ENCODE assay signal across 21 cellular contexts in genomic region chr6:157804448-157805327, GRCh38. TPM values are rescaled to one million over a fixed set of nuclear protein-coding genes. Genes with fewer than 3 reads are reported as not detected.
DNase-seq lines count a peak whose midpoint lies in the region; ATAC-seq, FAIRE-seq and TF ChIP-seq lines count a peak whose summit lies in the region.
"Had no signal": no experiment of that assay in that cellular context is flagged by ENCODE, and none has a peak within 500 bp of the region (broad histone marks: within the 10 kb centered on the region; RNA-seq: fewer than 3 reads in every experiment).

No MANE protein-coding gene starts in this region.

- H2BK12ac ChIP-seq in trophoblast cell (ENCODE audit: low read length), result no peak overlapping the region

- ATAC-seq in HCT116, result no peak
- peak; percentile 85 for ATAC-seq in K562
- ATAC-seq in stimulated activated naive B cell treated with anti-CD40 and anti-IgM and Interleukin-4, amounts not matched to agents 10 μg/mL and 1 μg/mL and 100 μg/mL, for 72 hours (replicated peaks), result peak; percentile 14 to 30
- no peak for ATAC-seq in left ventricle myocardium superior
- ATAC-seq: SK-N-SH treated with all-trans-retinoic acid at 6 μM for 48 hours had no signal

- peaks cover 2% of the 10 kb centered on the region for H3K36me3 Mint-ChIP-seq in activated naive CD4-positive, alpha-beta T cell treated with anti-CD3 and anti-CD28 coated beads for 36 hours (ENCODE audit: low read depth)
- H3K36me3 Mint-ChIP-seq in stimulated activated naive B cell treated with anti-CD40 and anti-IgM and Interleukin-4, amounts not matched to agents 10 μg/mL and 1 μg/mL and 100 μg/mL, for 72 hours, result peaks cover 6 to 11% of the 10 kb centered on the region in 2 donors

- no peaks in the 10 kb centered on the region for H3K9me2 ChIP-seq in HCT116 (ENCODE audit: insufficient read depth)

- H3K27me3 Mint-ChIP-seq in activated naive CD4-positive, alpha-beta T cell treated with anti-CD3 and anti-CD28 coated beads for 36 hours (ENCODE audit: low read depth), result no peaks in the 10 kb centered on the region
- H3K27me3 Mint-ChIP-seq in stimulated activated naive B cell treated with anti-CD40 and anti-IgM and Interleukin-4, amounts not matched to agents 10 μg/mL and 1 μg/mL and 100 μg/mL, for 72 hours, result no peaks in the 10 kb centered on the region

- H3K9ac ChIP-seq in HCT116 (ENCODE audit: low read length), result no peak overlapping the region
- H3K9ac ChIP-seq in K562 (ENCODE audit: insufficient read depth in 1 of 2, low read depth in 2 of 2, low read length in 2 of 2), result no peak overlapping the region
- H3K9ac ChIP-seq in trophoblast cell (ENCODE audit: low read length), result no peak overlapping the region

- BruUV-seq in HCT116 (replicated peaks; lab: Mats Ljungman, UMichigan) (no TSS peak), K562 (replicated peaks; lab: Mats Ljungman, UMichigan) (no TSS peak)

- H3K79me2 ChIP-seq in HCT116 (ENCODE audit: insufficient read depth, low read length), result no peaks in the 10 kb centered on the region
- no peaks in the 10 kb centered on the region for H3K79me2 ChIP-seq in K562 (ENCODE audit: control insufficient read depth, insufficient read depth, low read length)
- H3K79me2 ChIP-seq in trophoblast cell (ENCODE audit: control insufficient read depth, insufficient read depth, low read length, poor library complexity), result no peaks in the 10 kb centered on the region

- TF ChIP-seq RAD21 in HCT116 (IDR thresholded peaks at IDR 0.05; ENCODE audit: low read depth) (no peak), K562 (CRISPR knock-in tag; conservative IDR thresholded peaks at IDR 0.05 in 1 of 2, IDR thresholded peaks at IDR 0.05 in 1 of 2) (no peak)

- H3K36me3 ChIP-seq in HCT116 (ENCODE audit: control insufficient read depth in 1 of 2, insufficient read depth in 2 of 2, low read length in 2 of 2), result no peaks in the 10 kb centered on the region
- no peaks in the 10 kb centered on the region for H3K36me3 ChIP-seq in K562 (ENCODE audit: control insufficient read depth, insufficient read depth, low read length)
- H3K36me3 ChIP-seq in trophoblast cell (ENCODE audit: control insufficient read depth in 1 of 2, insufficient read depth in 2 of 2, low read length in 2 of 2), result no peaks in the 10 kb centered on the region

- H3K9me3 ChIP-seq in HCT116 (ENCODE audit: control insufficient read depth in 1 of 2, insufficient read depth in 1 of 2, low read depth in 1 of 2, low read length in 2 of 2), result 0 out of 4 replicates have a peak, but pooled peaks cover 0 to 10% of the 10 kb centered on the region in 2 experiments
- peaks cover 9% of the 10 kb centered on the region for H3K9me3 ChIP-seq in K562 (replicated peaks; ENCODE audit: control insufficient read depth, insufficient read depth, low read depth, low read length)
- H3K9me3 ChIP-seq in trophoblast cell (ENCODE audit: insufficient read depth, low read depth, low read length), result peaks cover 2% of the 10 kb centered on the region

- H3K4ac ChIP-seq in trophoblast cell (ENCODE audit: low read depth, low read length), result no peak overlapping the region

- H2BK5ac ChIP-seq in trophoblast cell (ENCODE audit: low read depth, low read length, poor library complexity), result no peak overlapping the region

- no peak overlapping the region for H3K23ac ChIP-seq in trophoblast cell (ENCODE audit: low read length)

- H3K4me2 ChIP-seq in HCT116 (ENCODE audit: low read length), result no peak overlapping the region
- no peak overlapping the region for H3K4me2 ChIP-seq in K562 (ENCODE audit: insufficient read depth, low read length)
- H3K4me2 ChIP-seq in trophoblast cell (ENCODE audit: low read length), result no peak overlapping the region

- no peak overlapping the region for H3K18ac ChIP-seq in trophoblast cell (ENCODE audit: low read length)

- CTCF ChIA-PET in activated naive CD4-positive, alpha-beta T cell treated with anti-CD3 and anti-CD28 coated beads for 36 hours (lab: Charles Lee), result interaction anchor here (1.0 to 1.6 kb wide), 4 partner anchors 33 to 68 kb away, joined by 4 to 9 read pairs (median 4); no protein-coding TSS in a partner anchor
- CTCF ChIA-PET in HCT116 (lab: Charles Lee), result no interaction called here
- CTCF ChIA-PET in K562 (lab: Yijun Ruan, JAX; ENCODE audit: low intra/inter-chr PET ratio), result no interaction called here

- peaks cover 13% of the 10 kb centered on the region for H3K9me3 Mint-ChIP-seq in activated naive CD4-positive, alpha-beta T cell treated with anti-CD3 and anti-CD28 coated beads for 36 hours
- peaks cover 10 to 11% of the 10 kb centered on the region in 2 donors for H3K9me3 Mint-ChIP-seq in stimulated activated naive B cell treated with anti-CD40 and anti-IgM and Interleukin-4, amounts not matched to agents 10 μg/mL and 1 μg/mL and 100 μg/mL, for 72 hours

- H3K14ac ChIP-seq in trophoblast cell (ENCODE audit: low read length), result no peak overlapping the region

- H3K9me1 ChIP-seq in K562 (ENCODE audit: control insufficient read depth, insufficient read depth, low read length), result no peaks in the 10 kb centered on the region

- no peaks in the 10 kb centered on the region for H3K79me1 ChIP-seq in trophoblast cell (ENCODE audit: low read length)

- H3K27me3 ChIP-seq in HCT116 (ENCODE audit: insufficient read depth, low read length) (no peaks in the 10 kb centered on the region), K562 (ENCODE audit: control insufficient read depth in 2 of 2, insufficient read depth in 2 of 2, low read length in 2 of 2) (no peaks in the 10 kb centered on the region), trophoblast cell (ENCODE audit: insufficient read depth, low read length) (no peaks in the 10 kb centered on the region)

- H3K27ac Mint-ChIP-seq in activated naive CD4-positive, alpha-beta T cell treated with anti-CD3 and anti-CD28 coated beads for 36 hours, result no peak overlapping the region
- peak overlapping the region; percentile 63 for H3K27ac Mint-ChIP-seq in stimulated activated naive B cell treated with anti-CD40 and anti-IgM and Interleukin-4, amounts not matched to agents 10 μg/mL and 1 μg/mL and 100 μg/mL, for 72 hours

- RAD21 ChIA-PET in HCT116 (lab: Charles Lee; ENCODE audit: low non-redundant PET in 1 of 2, low total read pairs in 2 of 2, uncharacterized antibody in 2 of 2, unreplicated experiment in 2 of 2), result no interaction called here

- H4K12ac ChIP-seq in trophoblast cell (ENCODE audit: low read depth, low read length), result no peak overlapping the region

- no peak overlapping the region for H3K4me3 Mint-ChIP-seq in activated naive CD4-positive, alpha-beta T cell treated with anti-CD3 and anti-CD28 coated beads for 36 hours
- H3K4me3 Mint-ChIP-seq in stimulated activated naive B cell treated with anti-CD40 and anti-IgM and Interleukin-4, amounts not matched to agents 10 μg/mL and 1 μg/mL and 100 μg/mL, for 72 hours, result no peak overlapping the region
- H3K4me3 Mint-ChIP-seq: H9 had no signal

- peak; percentile 75 for DNase-seq in activated naive CD4-positive, alpha-beta T cell treated with anti-CD3 and anti-CD28 coated beads for 36 hours
- no peak for DNase-seq in activated naive CD4-positive, alpha-beta T cell treated with anti-CD3 and anti-CD28 coated beads, Interleukin-2, amount 50 U/mL, for 16 hours
- DNase-seq in HCT116 (ENCODE audit: low read depth, low spot score), result no peak
- peak; percentile 41 to 66 (median 54) for DNase-seq in K562 (ENCODE audit: extremely low read depth in 1 of 4, low spot score in 3 of 4)
- DNase-seq in stimulated activated naive B cell treated with anti-CD40 and anti-IgM and Interleukin-4, amounts not matched to agents 10 μg/mL and 1 μg/mL and 100 μg/mL, for 72 hours, result no peak
- no peak for DNase-seq in NCI-H2081 treated with DMSO at 0.1 percent for 48 hours (lab: John Stamatoyannopoulos, UW)
- DNase-seq in left ventricle myocardium superior, result no peak
- DNase-seq in trophoblast cell, result no peak
- DNase-seq: activated gamma-delta T cell treated with Interleukin-2 at 50 U/mL for 16 hours, C1 segment of cervical spinal cord, Calu3, cortex of kidney, H9, KG1, kidney glomerular epithelial cell, MV-4-11, NCI-H1694, nucleus accumbens, small intestine, T1000 had no signal

- H3K27ac ChIP-seq in HCT116 (ENCODE audit: low read depth, low read length) (no peak overlapping the region), K562 (ENCODE audit: extremely low read depth, low read depth, low read length) (no peak overlapping the region), trophoblast cell (ENCODE audit: low read depth, low read length) (no peak overlapping the region)

- WGBS in K562 (ENCODE audit: insufficient coverage, low coverage, missing lambda C conversion rate), result 37% methylated on average over 11 of the region's 11 CpGs
- WGBS in trophoblast cell (ENCODE audit: extremely low coverage, insufficient coverage, insufficient read length), result no CpG with 5 or more reads among the region's 11 CpGs

- in situ Hi-C loops in K562 (cut with MboI), result no loop called here

- H3K4me1 ChIP-seq in HCT116 (ENCODE audit: control insufficient read depth in 1 of 2, insufficient read depth in 2 of 2, low read length in 2 of 2), result peaks cover 2 to 10% of the 10 kb centered on the region in 2 experiments; a peak in 2 of 4 replicates
- peaks cover 8 to 17% of the 10 kb centered on the region in 2 experiments; a peak in 3 of 5 replicates for H3K4me1 ChIP-seq in K562 (replicated peaks in 1 of 2; ENCODE audit: control insufficient read depth in 2 of 2, insufficient read depth in 2 of 2, low read length in 2 of 2)
- H3K4me1 ChIP-seq in trophoblast cell (ENCODE audit: control insufficient read depth in 1 of 2, insufficient read depth in 2 of 2, low read length in 2 of 2), result no peaks in the 10 kb centered on the region

- intact Hi-C loops in activated naive CD4-positive, alpha-beta T cell treated with anti-CD3 and anti-CD28 coated beads for 36 hours (cut with micrococcal nuclease), result no loop called here
- intact Hi-C loops in HCT116 (cut with micrococcal nuclease) (no loop called here), K562 (cut with micrococcal nuclease) (no loop called here), left ventricle myocardium superior (cut with micrococcal nuclease) (no loop called here)

- peak overlapping the region; percentile 49 for H2AFZ ChIP-seq in HCT116 (ENCODE audit: low read depth, low read length, poor library complexity, severe bottlenecking)
- peak overlapping the region; percentile 78 for H2AFZ ChIP-seq in K562 (ENCODE audit: low read depth, low read length)
- H2AFZ ChIP-seq in trophoblast cell (ENCODE audit: insufficient read depth, low read length, poor library complexity), result no peak overlapping the region

- no peak for TF ChIP-seq EP300 in K562 (IDR thresholded peaks at IDR 0.05; ENCODE audit: low read length)

- no peak overlapping the region for H2AK5ac ChIP-seq in trophoblast cell (ENCODE audit: low read length)

- no peak overlapping the region for H4K8ac ChIP-seq in trophoblast cell (ENCODE audit: low read depth, low read length)

- H4K20me1 ChIP-seq in HCT116 (ENCODE audit: insufficient read depth) (no peaks in the 10 kb centered on the region), K562 (replicated peaks; ENCODE audit: control insufficient read depth, insufficient read depth, low read length) (no peaks in the 10 kb centered on the region)

- H4K91ac ChIP-seq in trophoblast cell (ENCODE audit: low read depth, low read length), result no peak overlapping the region

- TF ChIP-seq POLR2A in HCT116 (IDR thresholded peaks at IDR 0.05; ENCODE audit: borderline replicate concordance, extremely low read depth, insufficient read depth, insufficient read length), result no peak
- no peak for TF ChIP-seq POLR2A in K562 (conservative IDR thresholded peaks at IDR 0.05)

- H2BK120ac ChIP-seq in trophoblast cell (ENCODE audit: insufficient read depth, low read length, poor library complexity), result no peak overlapping the region

- no peak overlapping the region for H3K4me3 ChIP-seq in HCT116 (replicated peaks in 1 of 2; ENCODE audit: low read depth in 1 of 2, low read length in 2 of 2)
- no peak overlapping the region for H3K4me3 ChIP-seq in K562
- H3K4me3 ChIP-seq in trophoblast cell (ENCODE audit: low read depth, low read length), result no peak overlapping the region

- TF ChIP-seq CTCF in HCT116 (IDR thresholded peaks at IDR 0.05 in 2 of 3, conservative IDR thresholded peaks at IDR 0.05 in 1 of 3; ENCODE audit: borderline replicate concordance in 1 of 3, insufficient read depth in 1 of 3, low read depth in 2 of 3, low read length in 2 of 3) (no peak), K562 (IDR thresholded peaks at IDR 0.05 in 2 of 3, conservative IDR thresholded peaks at IDR 0.05 in 1 of 3; ENCODE audit: insufficient read depth in 2 of 3, low read depth in 1 of 3, low read length in 3 of 3) (no peak)

- POLR2A ChIA-PET in HCT116 (lab: Charles Lee), result no interaction called here
- POLR2A ChIA-PET in K562 (lab: Yijun Ruan, JAX), result interaction anchor here (0.6 to 1.5 kb wide), 7 partner anchors 14 to 1688 kb away, joined by 3 to 6 read pairs (median 3); no protein-coding TSS in a partner anchor

- FAIRE-seq in K562 (lab: Jason Lieb, UNC), result peak; percentile 63
- FAIRE-seq: small intestine had no signal

- peaks cover 48% of the 10 kb centered on the region for H3K4me1 Mint-ChIP-seq in activated naive CD4-positive, alpha-beta T cell treated with anti-CD3 and anti-CD28 coated beads for 36 hours (ENCODE audit: low read depth)
- H3K4me1 Mint-ChIP-seq in stimulated activated naive B cell treated with anti-CD40 and anti-IgM and Interleukin-4, amounts not matched to agents 10 μg/mL and 1 μg/mL and 100 μg/mL, for 72 hours, result peaks cover 29 to 46% of the 10 kb centered on the region in 2 donors

RNA-seq across cellular contexts. Expression of gene SNX9, which starts 18.4 kb away (rescaled TPM):
- total RNA-seq in activated naive CD4-positive, alpha-beta T cell treated with anti-CD3 and anti-CD28 coated beads for 36 hours, result 10 to 100 TPM; 34.3 to 34.6 TPM
- total RNA-seq in HCT116 (2021; ENCODE audit: unreplicated experiment) (42.5 TPM), K562 (2014; rRNA removed) (57.1 and 64.3 TPM in 2 replicates), K562 (2014; rRNA removed; fragmentation: Illumina TruSeq; extraction: Trizol) (52.8 and 59.8 TPM in 2 replicates), K562 (2015; rRNA removed; fragmentation: Illumina TruSeq; extraction: Trizol) (45.2 and 48.1 TPM in 2 replicates), K562 (2021) (66.8 and 72.2 TPM in 2 replicates), left ventricle myocardium superior (31.6 TPM)
- polyA plus RNA-seq in HCT116 (2012), result 27.3 and 33.3 TPM in 2 replicates
- total RNA-seq in K562 (2011; cell fraction: chromatin; rRNA removed; ENCODE audit: low replicate concordance), result 38.7 and 52.0 TPM in 2 replicates
- 23.3 and 24.7 TPM in 2 replicates for total RNA-seq in K562 (2011; cell fraction: nucleolus; rRNA removed)
- total RNA-seq in K562 (2011; cell fraction: nucleoplasm; rRNA removed), result 28.7 and 31.5 TPM in 2 replicates
- polyA plus RNA-seq in K562 (2011; rRNA removed) (63.6 and 80.2 TPM in 2 replicates), K562 (2014; fragmentation: Illumina TruSeq; extraction: Trizol) (79.5 and 81.7 TPM in 2 replicates), K562 (2014; fragmentation: Nextera tagmentation; extraction: Ambion mirVana) (1 to 10 TPM; 6.0 to 7.3 TPM), K562 (2014; rRNA removed) (61.3 and 70.0 TPM in 2 replicates)
- polyA plus RNA-seq in K562 (2011; cell fraction: cytosol; rRNA removed), result 35.7 and 42.0 TPM in 2 replicates
- polyA plus RNA-seq in K562 (2011; cell fraction: nucleus; rRNA removed), result 56.0 and 61.8 TPM in 2 replicates
- polyA plus RNA-seq in K562 (2012), result 38.3 and 43.4 TPM in 2 replicates
- polyA minus RNA-seq in K562 (2011; rRNA and poly(A)+ RNA removed), result 59.7 and 63.7 TPM in 2 replicates
- polyA minus RNA-seq in K562 (2011; cell fraction: cytosol; rRNA and poly(A)+ RNA removed), result 28.7 and 35.8 TPM in 2 replicates
- polyA minus RNA-seq in K562 (2011; cell fraction: nucleus; rRNA and poly(A)+ RNA removed), result 21.7 and 34.3 TPM in 2 replicates
- polyA plus RNA-seq in trophoblast cell (2013), result 31.3 and 32.6 TPM in 2 replicates

Comparison
In these comparisons a context has a peak if more than half of its experiments do, and no peak if none do; other contexts are left out.
1. DNase-seq: peak in activated naive CD4-positive, alpha-beta T cell treated with anti-CD3 and anti-CD28 coated beads for 36 hours (single experiment) and K562 (4 of 4); none in activated naive CD4-positive, alpha-beta T cell treated with anti-CD3 and anti-CD28 coated beads, Interleukin-2, amount 50 U/mL, for 16 hours (single experiment), HCT116 (single experiment), stimulated activated naive B cell treated with anti-CD40 and anti-IgM and Interleukin-4, amounts not matched to agents 10 μg/mL and 1 μg/mL and 100 μg/mL, for 72 hours (single experiment), NCI-H2081 treated with DMSO at 0.1 percent for 48 hours (single experiment), left ventricle myocardium superior (single experiment) and trophoblast cell (0 of 2).
2. ATAC-seq: peak in K562 (single experiment) and stimulated activated naive B cell treated with anti-CD40 and anti-IgM and Interleukin-4, amounts not matched to agents 10 μg/mL and 1 μg/mL and 100 μg/mL, for 72 hours (2 of 2); none in HCT116 (single experiment) and left ventricle myocardium superior (single experiment).